8 cellular contexts compared by ENCODE assay signal in genomic region chr7:55572378-55573233, GRCh38. TPM values are rescaled to one million over a fixed set of nuclear protein-coding genes. Genes with fewer than 3 reads are reported as not detected.
DNase-seq lines count a peak whose midpoint lies in the region; ATAC-seq, FAIRE-seq and TF ChIP-seq lines count a peak whose summit lies in the region.

TSS of gene VOPP1 (minus strand) at chr7:55572502. CDS start at chr7:55572324, 178 bp downstream.

- TF ChIP-seq CTCF in 22Rv1 (IDR thresholded peaks at IDR 0.05), result peak; percentile 46
- TF ChIP-seq CTCF in chondrocyte (IDR thresholded peaks at IDR 0.05), result no peak
- no peak for TF ChIP-seq CTCF in keratinocyte (optimal IDR thresholded peaks at IDR 0.05 in 1 of 3, IDR thresholded peaks at IDR 0.05 in 1 of 3, conservative IDR thresholded peaks at IDR 0.05 in 1 of 3; ENCODE audit: extremely low read depth in 1 of 3, insufficient read depth in 2 of 3, low read length in 3 of 3)
- no peak for TF ChIP-seq CTCF in spleen (IDR thresholded peaks at IDR 0.05 in 8 of 11, conservative IDR thresholded peaks at IDR 0.05 in 3 of 11)

- H3K27ac Mint-ChIP-seq in chondrocyte (ENCODE audit: unreplicated experiment), result peak within 1 kb of the TSS; percentile 91

- H3K9me3 Mint-ChIP-seq in chondrocyte (ENCODE audit: low read depth), result no peaks in the 10 kb centered on the region

- H3K79me2 ChIP-seq in keratinocyte (ENCODE audit: control insufficient read depth, insufficient read depth, low read length), result peaks cover 29% of the 10 kb centered on the region

- no peaks in the 10 kb centered on the region for H3K36me3 Mint-ChIP-seq in chondrocyte (ENCODE audit: low read depth)

- WGBS in spleen, 5 donors, result 1 to 2% (median 1%) methylated on average over 16 to 76 of the region's 77 CpGs

- H3K27ac ChIP-seq in 22Rv1, result peak within 1 kb of the TSS; percentile 29; the same call in 1 of the 2 replicates
- H3K27ac ChIP-seq in keratinocyte (ENCODE audit: control insufficient read depth, insufficient read depth, low read length), result peak within 1 kb of the TSS; percentile 91
- peak within 1 kb of the TSS; percentile 77 to 97 (median 92) for H3K27ac ChIP-seq in spleen

- H3K4me2 ChIP-seq in keratinocyte (ENCODE audit: control insufficient read depth, extremely low read depth, insufficient read depth, low read depth, low read length), result peak within 1 kb of the TSS; percentile 94

- DNase-seq in NCI-H2171 (lab: John Stamatoyannopoulos, UW) (peak; percentile 82), chondrocyte (ENCODE audit: low spot score) (no peak), keratinocyte (ENCODE audit: low read depth, low spot score) (no peak), spleen (peak; percentile 94)
- peak; percentile 76 for DNase-seq in activated CD4-positive, CD25-positive, alpha-beta regulatory T cell treated with anti-CD3 and anti-CD28 coated beads, Interleukin-2, amount 50 U/mL, for 72 hours

- H3K36me3 ChIP-seq in keratinocyte (ENCODE audit: control insufficient read depth in 2 of 2, extremely low read depth in 1 of 2, insufficient read depth in 2 of 2, low read length in 2 of 2) (no peaks in the 10 kb centered on the region), spleen (no peaks in the 10 kb centered on the region)

- peaks cover 3% of the 10 kb centered on the region for H3K9me1 ChIP-seq in keratinocyte (ENCODE audit: control insufficient read depth, extremely low read depth, insufficient read depth, low read length)

- no peak for TF ChIP-seq POLR2A in spleen (IDR thresholded peaks at IDR 0.05)

- intact Hi-C loops in spleen (cut with DNase I; ENCODE audit: low total_unique reads), result no loop called here

- peaks cover 8% of the 10 kb centered on the region for H4K20me1 ChIP-seq in keratinocyte (ENCODE audit: control insufficient read depth, extremely low read depth, insufficient read depth, low read length)

- H2AFZ ChIP-seq in keratinocyte (ENCODE audit: control insufficient read depth, low read length), result peak within 1 kb of the TSS; percentile 72

- peaks cover 53% of the 10 kb centered on the region for H3K4me1 Mint-ChIP-seq in chondrocyte (ENCODE audit: low read depth)

- no peaks in the 10 kb centered on the region for H3K27me3 Mint-ChIP-seq in chondrocyte (ENCODE audit: low read depth)

- dilution Hi-C loops in keratinocyte (cut with MboI; ENCODE audit: extremely low pct_ligation_motif_present, low sequenced_read_pairs), result no loop called here

- H3K9me3 ChIP-seq in keratinocyte (ENCODE audit: control insufficient read depth, low read depth, low read length) (no peaks in the 10 kb centered on the region), spleen (no peaks in the 10 kb centered on the region)

- H3K4me1 ChIP-seq in keratinocyte (ENCODE audit: control insufficient read depth, extremely low read depth, insufficient read depth, low read length) (peaks cover 34% of the 10 kb centered on the region), spleen (peaks cover 49 to 62% (median 57%) of the 10 kb centered on the region in 6 donors)

- no peak for FAIRE-seq in keratinocyte (lab: Jason Lieb, UNC)

- H3K4me3 ChIP-seq in keratinocyte (ENCODE audit: control insufficient read depth in 2 of 3, extremely low read depth in 1 of 3, insufficient read depth in 2 of 3, low read depth in 1 of 3, low read length in 3 of 3) (peak within 1 kb of the TSS; percentile 82 to 89 (median 83)), spleen (peak within 1 kb of the TSS; percentile 83 to 99 (median 98))

- ATAC-seq in GM18511 (IDR thresholded peaks at IDR 0.05; ENCODE audit: unreplicated experiment), result peak; percentile 49
- peak; percentile 56 for ATAC-seq in HG02970 (IDR thresholded peaks at IDR 0.05; ENCODE audit: low FRiP score, unreplicated experiment)

- H3K9ac ChIP-seq in keratinocyte (ENCODE audit: control insufficient read depth, extremely low read depth, insufficient read depth, low read length), result peak within 1 kb of the TSS; percentile 82

- H3K27me3 ChIP-seq in keratinocyte (ENCODE audit: control insufficient read depth, extremely low read depth, insufficient read depth, low read length), result no peaks in the 10 kb centered on the region
- no peaks in the 10 kb centered on the region for H3K27me3 ChIP-seq in spleen (replicated peaks in 1 of 7)

- peak within 1 kb of the TSS; percentile 89 for H3K4me3 Mint-ChIP-seq in chondrocyte (ENCODE audit: unreplicated experiment)

RNA-seq across cellular contexts. Expression of gene VOPP1, which starts in this region (rescaled TPM):
- 69.2 to 78.5 TPM (median 71.6 TPM) in 3 replicates for total RNA-seq in chondrocyte
- polyA plus RNA-seq in keratinocyte, result 34.2 to 60.4 TPM (median 49.2 TPM) in 3 replicates
- polyA plus RNA-seq in keratinocyte (2011; ENCODE audit: low read depth), result 7.2 TPM
- polyA plus RNA-seq in keratinocyte (2011; cell fraction: cytosol; rRNA removed), result 42.3 and 47.9 TPM in 2 replicates
- 34.4 and 35.2 TPM in 2 replicates for polyA plus RNA-seq in keratinocyte (2011; cell fraction: nucleus; rRNA removed)
- polyA plus RNA-seq in keratinocyte (2012; ENCODE audit: low replicate concordance), result 17.1 and 63.0 TPM in 2 replicates
- 60.1 to 103 TPM (median 80.4 TPM) in 3 replicates for polyA minus RNA-seq in keratinocyte
- 69.4 TPM for polyA minus RNA-seq in keratinocyte (2011; cell fraction: cytosol; rRNA and poly(A)+ RNA removed)
- 39.7 and 54.4 TPM in 2 replicates for polyA minus RNA-seq in keratinocyte (2011; cell fraction: nucleus; rRNA and poly(A)+ RNA removed)
- total RNA-seq in spleen, result 100 to 1,000 TPM; 130 to 168 (median 148) TPM
- polyA plus RNA-seq in spleen, result 100 to 1,000 TPM in 1 of 3 donors, 10 to 100 TPM in 2; 60.3 to 101 (median 65.3) TPM

Comparison
In these comparisons a context has a peak if more than half of its experiments do, and no peak if none do; other contexts are left out.
1. H3K27ac ChIP-seq: peak in every context shown above with its lines; median percentile 92 in spleen; 91 in keratinocyte; 29 in 22Rv1.
2. DNase-seq: peak in NCI-H2171 (single experiment), activated CD4-positive, CD25-positive, alpha-beta regulatory T cell treated with anti-CD3 and anti-CD28 coated beads, Interleukin-2, amount 50 U/mL, for 72 hours (single experiment) and spleen (single experiment); none in chondrocyte (single experiment) and keratinocyte (single experiment).